Comparison of ENCODE assay signal across 1 cellular context in genomic region chr17:78853926-78854394, GRCh38.
TF ChIP-seq lines count a peak whose summit lies in the region.

No MANE protein-coding gene starts in this region.

TF ChIP-seq in HEK293, 187 proteins besides CTCF, POLR2A, EP300 and RAD21 (continued from another document and continues in another):
- TF ChIP-seq ZBTB49 (tag by site-specific recombination; IDR thresholded peaks at IDR 0.05; ENCODE audit: low read depth) (no peak), ZIC2 (tag by site-specific recombination; IDR thresholded peaks at IDR 0.05) (no peak), ZFP3 (tag by site-specific recombination; IDR thresholded peaks at IDR 0.05; ENCODE audit: low read depth) (no peak), PBX3 (CRISPR knock-in tag; IDR thresholded peaks at IDR 0.05) (no peak), REST (tag by site-specific recombination; IDR thresholded peaks at IDR 0.05) (no peak), ZNF501 (tag by site-specific recombination; IDR thresholded peaks at IDR 0.05) (no peak), ZBTB48 (tag by site-specific recombination; IDR thresholded peaks at IDR 0.05) (no peak), GLI2 (tag by site-specific recombination; IDR thresholded peaks at IDR 0.05; ENCODE audit: borderline replicate concordance, low read depth) (no peak), SCRT2 (tag by site-specific recombination; IDR thresholded peaks at IDR 0.05) (peak; percentile 79), ZNF426 (tag by site-specific recombination; IDR thresholded peaks at IDR 0.05) (no peak), ZNF19 (tag by site-specific recombination; IDR thresholded peaks at IDR 0.05; ENCODE audit: low read depth) (no peak), SALL2 (tag by site-specific recombination; IDR thresholded peaks at IDR 0.05; ENCODE audit: borderline replicate concordance) (no peak), YY1 (tag by site-specific recombination; IDR thresholded peaks at IDR 0.05) (no peak), ZNF629 (tag by site-specific recombination; IDR thresholded peaks at IDR 0.05) (peak; percentile 42; the same call in 1 of the 2 replicates), HOXC10 (CRISPR knock-in tag; IDR thresholded peaks at IDR 0.05) (no peak), ZBTB6 (tag by site-specific recombination; IDR thresholded peaks at IDR 0.05) (no peak), WT1 (tag by site-specific recombination; IDR thresholded peaks at IDR 0.05) (0 out of 2 replicates have a peak, but pooled peaks have one; percentile 36), ZNF214 (tag by site-specific recombination; IDR thresholded peaks at IDR 0.05; ENCODE audit: borderline replicate concordance) (no peak), PRDM10 (tag by site-specific recombination; IDR thresholded peaks at IDR 0.05) (peak; percentile 95), ZNF660 (tag by site-specific recombination; IDR thresholded peaks at IDR 0.05) (0 out of 2 replicates have a peak, but pooled peaks have one; percentile 13), KLF7 (tag by site-specific recombination; IDR thresholded peaks at IDR 0.05; ENCODE audit: borderline replicate concordance) (peak; percentile 38; the same call in 1 of the 2 replicates), ZNF558 (tag by site-specific recombination; IDR thresholded peaks at IDR 0.05) (no peak), PRDM4 (tag by site-specific recombination; IDR thresholded peaks at IDR 0.05) (no peak), ZNF433 (tag by site-specific recombination; IDR thresholded peaks at IDR 0.05; ENCODE audit: low read depth) (no peak), ZNF175 (tag by site-specific recombination; IDR thresholded peaks at IDR 0.05) (no peak), KLF9 (tag by site-specific recombination; IDR thresholded peaks at IDR 0.05; ENCODE audit: low read depth) (peak; percentile 33; the same call in 1 of the 2 replicates), ZNF843 (tag by site-specific recombination; IDR thresholded peaks at IDR 0.05) (peak; percentile 47; the same call in 1 of the 2 replicates), KLF17 (tag by site-specific recombination; IDR thresholded peaks at IDR 0.05) (0 out of 2 replicates have a peak, but pooled peaks have one; percentile 37), ZSCAN5A (tag by site-specific recombination; IDR thresholded peaks at IDR 0.05) (no peak), ZSCAN30 (tag by site-specific recombination; IDR thresholded peaks at IDR 0.05) (no peak), KLF1 (tag by site-specific recombination; IDR thresholded peaks at IDR 0.05) (peak; percentile 82), ZNF362 (tag by site-specific recombination; IDR thresholded peaks at IDR 0.05) (no peak), REPIN1 (tag by site-specific recombination; IDR thresholded peaks at IDR 0.05; ENCODE audit: low read depth) (no peak), KLF16 (tag by site-specific recombination; IDR thresholded peaks at IDR 0.05) (no peak), ZNF366 (tag by site-specific recombination; conservative IDR thresholded peaks at IDR 0.05) (no peak), ZFHX2 (tag by site-specific recombination; conservative IDR thresholded peaks at IDR 0.05) (peak; percentile 58; the same call in 1 of the 2 replicates), ZNF561 (tag by site-specific recombination; IDR thresholded peaks at IDR 0.05; ENCODE audit: borderline replicate concordance) (no peak), EGR2 (tag by site-specific recombination; IDR thresholded peaks at IDR 0.05; ENCODE audit: low read depth) (peak; percentile 53), ZNF792 (tag by site-specific recombination; IDR thresholded peaks at IDR 0.05) (no peak), ZNF341 (tag by site-specific recombination; IDR thresholded peaks at IDR 0.05; ENCODE audit: low read depth) (no peak), ZNF2 (tag by site-specific recombination; IDR thresholded peaks at IDR 0.05) (no peak), ZNF747 (tag by site-specific recombination; IDR thresholded peaks at IDR 0.05) (no peak), ZNF324 (tag by site-specific recombination; IDR thresholded peaks at IDR 0.05) (no peak), SP7 (tag by site-specific recombination; IDR thresholded peaks at IDR 0.05) (0 out of 2 replicates have a peak, but pooled peaks have one; percentile 28), ZSCAN16 (tag by site-specific recombination; IDR thresholded peaks at IDR 0.05) (no peak), ZNF335 (tag by site-specific recombination; conservative IDR thresholded peaks at IDR 0.05) (peak; percentile 45), ZNF133 (tag by site-specific recombination; IDR thresholded peaks at IDR 0.05) (no peak), RBAK (tag by site-specific recombination; IDR thresholded peaks at IDR 0.05) (no peak)
